11 cellular contexts compared by ENCODE assay signal in genomic region chr11:18578975-18579598, GRCh38. TPM values are rescaled to one million over a fixed set of nuclear protein-coding genes. Genes with fewer than 3 reads are reported as not detected.
DNase-seq lines count a peak whose midpoint lies in the region; ATAC-seq, FAIRE-seq and TF ChIP-seq lines count a peak whose summit lies in the region.
"Had no signal": no experiment of that assay in that cellular context is flagged by ENCODE, and none has a peak within 500 bp of the region (broad histone marks: within the 10 kb centered on the region; RNA-seq: fewer than 3 reads in every experiment).

No MANE protein-coding gene starts in this region.

- H3K36me3 ChIP-seq in breast epithelium (no peaks in the 10 kb centered on the region), K562 (ENCODE audit: control insufficient read depth, insufficient read depth, low read length) (peaks cover 14% of the 10 kb centered on the region; the same call in 1 of the 3 replicates)

- no peaks in the 10 kb centered on the region for H4K20me1 ChIP-seq in K562 (replicated peaks; ENCODE audit: control insufficient read depth, insufficient read depth, low read length)

- no peak overlapping the region for H3K4me3 Mint-ChIP-seq in MCF 10A (ENCODE audit: unreplicated experiment)
- H3K4me3 Mint-ChIP-seq: activated B cell treated with CpG ODN at 0.5 μM for 24 hours had no signal

- 42% methylated on average over 14 of the region's 14 CpGs for WGBS in K562 (ENCODE audit: insufficient coverage, low coverage, missing lambda C conversion rate)

- no peak overlapping the region for H2AFZ ChIP-seq in K562 (ENCODE audit: low read depth, low read length)

- H3K9me1 ChIP-seq in K562 (ENCODE audit: control insufficient read depth, insufficient read depth, low read length), result no peaks in the 10 kb centered on the region

- peak overlapping the region; percentile 33; the same call in 1 of the 2 replicates for H3K4me2 ChIP-seq in K562 (ENCODE audit: insufficient read depth, low read length)
- H3K4me2 ChIP-seq: BLaER1 treated with 17β-estradiol and CSF1 and Interleukin-3, amounts not matched to agents 10 nM and 100 nM had no signal

- TF ChIP-seq CTCF in breast epithelium (IDR thresholded peaks at IDR 0.05), result no peak
- no peak for TF ChIP-seq CTCF in MCF 10A (IDR thresholded peaks at IDR 0.05; ENCODE audit: unreplicated experiment)
- no peak for TF ChIP-seq CTCF in K562 (IDR thresholded peaks at IDR 0.05 in 2 of 3, conservative IDR thresholded peaks at IDR 0.05 in 1 of 3; ENCODE audit: insufficient read depth in 2 of 3, low read depth in 1 of 3, low read length in 3 of 3)
- no peak for TF ChIP-seq CTCF in omental fat pad (IDR thresholded peaks at IDR 0.05)

- intact Hi-C loops in breast epithelium (cut with DNase I; ENCODE audit: low total_unique reads), result no loop called here
- intact Hi-C loops in MCF 10A (cut with micrococcal nuclease), result no loop called here
- intact Hi-C loops in K562 (cut with micrococcal nuclease), result no loop called here

- H3K4me3 ChIP-seq in breast epithelium (peak overlapping the region in 1 of 3 donors; percentile 2), K562 (no peak overlapping the region)
- H3K4me3 ChIP-seq: BLaER1 treated with 17β-estradiol and CSF1 and Interleukin-3, amounts not matched to agents 10 nM and 100 nM had no signal

- peak; percentile 65 for TF ChIP-seq EP300 in K562 (IDR thresholded peaks at IDR 0.05; ENCODE audit: low read length)

- no peaks in the 10 kb centered on the region for H3K27me3 Mint-ChIP-seq in MCF 10A (ENCODE audit: insufficient read depth, unreplicated experiment)
- H3K27me3 Mint-ChIP-seq: activated B cell treated with CpG ODN at 0.5 μM for 24 hours had no signal

- H3K79me2 ChIP-seq in K562 (ENCODE audit: control insufficient read depth, insufficient read depth, low read length), result no peaks in the 10 kb centered on the region

- TF ChIP-seq POLR2A in breast epithelium (IDR thresholded peaks at IDR 0.05) (no peak), K562 (conservative IDR thresholded peaks at IDR 0.05) (no peak)

- no peak for FAIRE-seq in K562 (lab: Jason Lieb, UNC)

- no peaks in the 10 kb centered on the region for H3K27me3 ChIP-seq in breast epithelium
- H3K27me3 ChIP-seq in K562 (ENCODE audit: control insufficient read depth in 2 of 2, insufficient read depth in 2 of 2, low read length in 2 of 2), result no peaks in the 10 kb centered on the region
- H3K27me3 ChIP-seq: BLaER1 treated with 17β-estradiol and CSF1 and Interleukin-3, amounts not matched to agents 10 nM and 100 nM had no signal

- H3K4me1 ChIP-seq in breast epithelium (no peaks in the 10 kb centered on the region), K562 (replicated peaks in 1 of 2; ENCODE audit: control insufficient read depth in 2 of 2, insufficient read depth in 2 of 2, low read length in 2 of 2) (peaks cover 0 to 6% of the 10 kb centered on the region in 2 experiments; a peak in 4 of 5 replicates)

- no peaks in the 10 kb centered on the region for H3K4me1 Mint-ChIP-seq in MCF 10A (ENCODE audit: insufficient read depth, unreplicated experiment)
- H3K4me1 Mint-ChIP-seq: activated B cell treated with CpG ODN at 0.5 μM for 24 hours had no signal

- H3K27ac Mint-ChIP-seq in MCF 10A (ENCODE audit: low read depth, unreplicated experiment), result no peak overlapping the region
- H3K27ac Mint-ChIP-seq: activated B cell treated with CpG ODN at 0.5 μM for 24 hours had no signal

- CTCF ChIA-PET in MCF 10A (lab: Yijun Ruan, JAX), result interaction anchor here (1.1 to 2.1 kb wide), 5 partner anchors 10 to 152 kb away, joined by 3 to 7 read pairs (median 3); partner anchors contain the start of gene UEVLD
- CTCF ChIA-PET in K562 (lab: Yijun Ruan, JAX; ENCODE audit: low intra/inter-chr PET ratio), result interaction anchor here (0.5 kb wide), 1 partner anchor 638 kb away, joined by 3 read pairs; no protein-coding TSS in a partner anchor

- DNase-seq in breast epithelium (ENCODE audit: low spot score in 2 of 2), result no peak
- no peak for DNase-seq in MCF 10A (ENCODE audit: unreplicated experiment)
- peak in 2 of 4 experiments; percentile 20 to 34 for DNase-seq in K562 (ENCODE audit: extremely low read depth in 1 of 4, low spot score in 3 of 4)
- DNase-seq in T1000 (lab: John Stamatoyannopoulos, UW), result no peak
- DNase-seq in caudate nucleus (lab: John Stamatoyannopoulos, UW), result no peak
- no peak for DNase-seq in omental fat pad (ENCODE audit: low spot score)
- no peak for DNase-seq in NOMO-1 (lab: John Stamatoyannopoulos, UW; ENCODE audit: unreplicated experiment in 2 of 2)
- DNase-seq: activated B cell treated with CpG ODN at 0.5 μM for 24 hours, NCI-H1105 had no signal

- ATAC-seq in HG03378 (IDR thresholded peaks at IDR 0.05; ENCODE audit: unreplicated experiment) (peak; percentile 64), K562 (peak; percentile 65), omental fat pad (ENCODE audit: low FRiP score) (no peak)

- BruUV-seq in MCF 10A (replicated peaks; lab: Mats Ljungman, UMichigan) (no TSS peak), K562 (replicated peaks; lab: Mats Ljungman, UMichigan) (no TSS peak)

- H3K27ac ChIP-seq in breast epithelium, result peak overlapping the region; percentile 35 to 62
- H3K27ac ChIP-seq in K562 (ENCODE audit: extremely low read depth, low read depth, low read length), result peak overlapping the region; percentile 37; the same call in 2 of the 3 replicates
- H3K27ac ChIP-seq in caudate nucleus (ENCODE audit: low read depth, low read length), result no peak overlapping the region
- H3K27ac ChIP-seq: BLaER1 treated with 17β-estradiol and CSF1 and Interleukin-3, amounts not matched to agents 10 nM and 100 nM had no signal

- TF ChIP-seq RAD21 in K562 (CRISPR knock-in tag; conservative IDR thresholded peaks at IDR 0.05 in 1 of 2, IDR thresholded peaks at IDR 0.05 in 1 of 2), result no peak

- H3K9me3 Mint-ChIP-seq in MCF 10A (ENCODE audit: unreplicated experiment), result no peaks in the 10 kb centered on the region
- H3K9me3 Mint-ChIP-seq: activated B cell treated with CpG ODN at 0.5 μM for 24 hours had no signal

- in situ Hi-C loops in K562 (cut with MboI), result no loop called here

- H3K9me3 ChIP-seq in breast epithelium (no peaks in the 10 kb centered on the region), K562 (replicated peaks; ENCODE audit: control insufficient read depth, insufficient read depth, low read depth, low read length) (no peaks in the 10 kb centered on the region)
- H3K9me3 ChIP-seq: BLaER1 treated with 17β-estradiol and CSF1 and Interleukin-3, amounts not matched to agents 10 nM and 100 nM had no signal

- no peak overlapping the region for H3K9ac ChIP-seq in K562 (ENCODE audit: insufficient read depth in 1 of 2, low read depth in 2 of 2, low read length in 2 of 2)
- H3K9ac ChIP-seq: BLaER1 treated with 17β-estradiol and CSF1 and Interleukin-3, amounts not matched to agents 10 nM and 100 nM had no signal

- H3K36me3 Mint-ChIP-seq in MCF 10A (ENCODE audit: insufficient read depth, unreplicated experiment), result peaks cover 40% of the 10 kb centered on the region

- POLR2A ChIA-PET in MCF 10A (lab: Yijun Ruan, JAX), result interaction anchor here (0.7 to 1.6 kb wide), 3 partner anchors 9 to 55 kb away, joined by 4 to 9 read pairs (median 4); partner anchors contain the start of genes SPTY2D1 and UEVLD
- POLR2A ChIA-PET in K562 (lab: Yijun Ruan, JAX), result interaction anchor here (0.6 to 2.0 kb wide), 3 partner anchors 8 to 11 kb away, joined by 3 to 9 read pairs (median 3); no protein-coding TSS in a partner anchor

RNA-seq across cellular contexts. Expression of gene UEVLD, which starts 9.4 kb away (rescaled TPM):
- total RNA-seq in breast epithelium, result 10 to 100 TPM; 28.5 to 54.4 (median 28.8) TPM
- 22.8 and 24.8 TPM in 2 replicates for total RNA-seq in MCF 10A (2022)
- total RNA-seq in K562 (2011; cell fraction: chromatin; rRNA removed; ENCODE audit: low replicate concordance), result 7.7 and 12.6 TPM in 2 replicates
- 4.0 and 7.6 TPM in 2 replicates for total RNA-seq in K562 (2011; cell fraction: nucleolus; rRNA removed)
- 9.5 and 15.5 TPM in 2 replicates for total RNA-seq in K562 (2011; cell fraction: nucleoplasm; rRNA removed)
- 5.5 and 6.2 TPM in 2 replicates for total RNA-seq in K562 (2014; rRNA removed)
- total RNA-seq in K562 (2014; rRNA removed; fragmentation: Illumina TruSeq; extraction: Trizol), result 12.6 and 15.1 TPM in 2 replicates
- total RNA-seq in K562 (2015; rRNA removed; fragmentation: Illumina TruSeq; extraction: Trizol), result 10.8 and 12.0 TPM in 2 replicates
- 7.2 and 8.4 TPM in 2 replicates for total RNA-seq in K562 (2021)
- polyA plus RNA-seq in K562 (2011; rRNA removed), result 7.8 and 11.9 TPM in 2 replicates
- polyA plus RNA-seq in K562 (2011; cell fraction: cytosol; rRNA removed), result 3.6 and 5.7 TPM in 2 replicates
- polyA plus RNA-seq in K562 (2011; cell fraction: nucleus; rRNA removed), result 3.3 and 3.7 TPM in 2 replicates
- 7.3 and 10.7 TPM in 2 replicates for polyA plus RNA-seq in K562 (2012)
- 8.7 and 9.6 TPM in 2 replicates for polyA plus RNA-seq in K562 (2014; fragmentation: Illumina TruSeq; extraction: Trizol)
- 1 to 10 TPM; 6.3 to 7.4 TPM for polyA plus RNA-seq in K562 (2014; fragmentation: Nextera tagmentation; extraction: Ambion mirVana)
- 4.7 and 8.0 TPM in 2 replicates for polyA plus RNA-seq in K562 (2014; rRNA removed)
- 14.2 and 15.7 TPM in 2 replicates for polyA minus RNA-seq in K562 (2011; rRNA and poly(A)+ RNA removed)
- 2.7 and 3.8 TPM in 2 replicates for polyA minus RNA-seq in K562 (2011; cell fraction: cytosol; rRNA and poly(A)+ RNA removed)
- polyA minus RNA-seq in K562 (2011; cell fraction: nucleus; rRNA and poly(A)+ RNA removed), result 3.5 and 8.9 TPM in 2 replicates
- total RNA-seq in omental fat pad, result 10 to 100 TPM; 23.1 to 46.5 (median 31.2) TPM

RNA-seq across cellular contexts. Expression of gene MISFA, which starts 20.5 kb away (rescaled TPM):
- total RNA-seq in breast epithelium, result 1 to 10 TPM in 2 of 3 donors, not detected in 1; 2.6 TPM
- total RNA-seq in MCF 10A (2022), result 2.4 and 4.0 TPM in 2 replicates
- total RNA-seq in K562 (2011; cell fraction: chromatin; rRNA removed; ENCODE audit: low replicate concordance), result 3.2 and 9.1 TPM in 2 replicates
- total RNA-seq in K562 (2011; cell fraction: nucleolus; rRNA removed), result 2.3 and 2.5 TPM in 2 replicates
- 4.2 and 6.8 TPM in 2 replicates for total RNA-seq in K562 (2011; cell fraction: nucleoplasm; rRNA removed)
- total RNA-seq in K562 (2014; rRNA removed), result 2.7 and 6.3 TPM in 2 replicates
- total RNA-seq in K562 (2014; rRNA removed; fragmentation: Illumina TruSeq; extraction: Trizol), result 1.9 and 3.2 TPM in 2 replicates
- 4.4 and 5.2 TPM in 2 replicates for total RNA-seq in K562 (2015; rRNA removed; fragmentation: Illumina TruSeq; extraction: Trizol)
- total RNA-seq in K562 (2021), result 4.7 and 6.3 TPM in 2 replicates
- 3.4 and 3.6 TPM in 2 replicates for polyA plus RNA-seq in K562 (2011; rRNA removed)
- polyA plus RNA-seq in K562 (2011; cell fraction: cytosol; rRNA removed), result 0.70 and 1.7 TPM in 2 replicates
- polyA plus RNA-seq in K562 (2011; cell fraction: nucleus; rRNA removed), result 1.4 and 1.7 TPM in 2 replicates
- polyA plus RNA-seq in K562 (2012), result 2.4 and 4.3 TPM in 2 replicates
- 1.6 TPM in 2 replicates for polyA plus RNA-seq in K562 (2014; fragmentation: Illumina TruSeq; extraction: Trizol)
- 1 to 10 TPM; 4.1 to 5.2 TPM for polyA plus RNA-seq in K562 (2014; fragmentation: Nextera tagmentation; extraction: Ambion mirVana)
- polyA plus RNA-seq in K562 (2014; rRNA removed), result 1.1 and 1.9 TPM in 2 replicates
- polyA minus RNA-seq in K562 (2011; rRNA and poly(A)+ RNA removed), result 0.81 and 1.2 TPM in 2 replicates
- not detected in 2 replicates for polyA minus RNA-seq in K562 (2011; cell fraction: cytosol; rRNA and poly(A)+ RNA removed)
- polyA minus RNA-seq in K562 (2011; cell fraction: nucleus; rRNA and poly(A)+ RNA removed), result 2.6 and 5.1 TPM in 2 replicates
- total RNA-seq in omental fat pad, result 1 to 10 TPM in 1 of 4 donors, under 1 TPM in 1, not detected in 2; 0.36 to 1.8 TPM

RNA-seq across cellular contexts. Expression of gene TSG101, which starts 52.3 kb away (rescaled TPM):
- total RNA-seq in breast epithelium (100 to 1,000 TPM in 1 of 3 donors, 10 to 100 TPM in 2; 66.5 to 114 (median 72.8) TPM), MCF 10A (2022) (70.8 and 78.4 TPM in 2 replicates), K562 (2014; rRNA removed) (60.0 and 78.1 TPM in 2 replicates), K562 (2014; rRNA removed; fragmentation: Illumina TruSeq; extraction: Trizol) (51.8 and 53.1 TPM in 2 replicates), K562 (2015; rRNA removed; fragmentation: Illumina TruSeq; extraction: Trizol) (67.8 and 71.0 TPM in 2 replicates), K562 (2021) (43.5 and 46.7 TPM in 2 replicates), omental fat pad (100 to 1,000 TPM in 2 of 4 donors, 10 to 100 TPM in 2; 56.6 to 112 (median 96.7) TPM)
- total RNA-seq in K562 (2011; cell fraction: chromatin; rRNA removed; ENCODE audit: low replicate concordance), result 26.5 and 34.7 TPM in 2 replicates
- total RNA-seq in K562 (2011; cell fraction: nucleolus; rRNA removed), result 17.3 and 20.5 TPM in 2 replicates
- 22.3 and 32.9 TPM in 2 replicates for total RNA-seq in K562 (2011; cell fraction: nucleoplasm; rRNA removed)
- polyA plus RNA-seq in K562 (2011; rRNA removed) (124 and 141 TPM in 2 replicates), K562 (2014; fragmentation: Illumina TruSeq; extraction: Trizol) (138 and 169 TPM in 2 replicates), K562 (2014; fragmentation: Nextera tagmentation; extraction: Ambion mirVana) (10 to 100 TPM; 24.6 to 30.0 TPM), K562 (2014; rRNA removed) (71.5 and 79.6 TPM in 2 replicates)
- 204 and 229 TPM in 2 replicates for polyA plus RNA-seq in K562 (2011; cell fraction: cytosol; rRNA removed)
- 54.0 and 64.0 TPM in 2 replicates for polyA plus RNA-seq in K562 (2011; cell fraction: nucleus; rRNA removed)
- 47.6 and 122 TPM in 2 replicates for polyA plus RNA-seq in K562 (2012)
- 73.2 and 73.6 TPM in 2 replicates for polyA minus RNA-seq in K562 (2011; rRNA and poly(A)+ RNA removed)
- 57.9 and 64.6 TPM in 2 replicates for polyA minus RNA-seq in K562 (2011; cell fraction: cytosol; rRNA and poly(A)+ RNA removed)
- polyA minus RNA-seq in K562 (2011; cell fraction: nucleus; rRNA and poly(A)+ RNA removed), result 10.6 and 21.5 TPM in 2 replicates

RNA-seq across cellular contexts. Expression of gene SPTY2D1, which starts 55.1 kb away (rescaled TPM):
- 10 to 100 TPM; 19.5 to 30.6 (median 27.5) TPM for total RNA-seq in breast epithelium
- 26.8 and 30.2 TPM in 2 replicates for total RNA-seq in MCF 10A (2022)
- total RNA-seq in K562 (2011; cell fraction: chromatin; rRNA removed; ENCODE audit: low replicate concordance), result 10.4 and 22.3 TPM in 2 replicates
- total RNA-seq in K562 (2011; cell fraction: nucleolus; rRNA removed), result 5.5 TPM in 2 replicates
- 8.7 and 13.4 TPM in 2 replicates for total RNA-seq in K562 (2011; cell fraction: nucleoplasm; rRNA removed)
- 11.1 and 16.0 TPM in 2 replicates for total RNA-seq in K562 (2014; rRNA removed)
- total RNA-seq in K562 (2014; rRNA removed; fragmentation: Illumina TruSeq; extraction: Trizol), result 17.8 and 20.6 TPM in 2 replicates
- total RNA-seq in K562 (2015; rRNA removed; fragmentation: Illumina TruSeq; extraction: Trizol), result 19.3 and 20.0 TPM in 2 replicates
- total RNA-seq in K562 (2021), result 11.4 and 12.9 TPM in 2 replicates
- 12.4 and 12.5 TPM in 2 replicates for polyA plus RNA-seq in K562 (2011; rRNA removed)
- 9.7 and 13.1 TPM in 2 replicates for polyA plus RNA-seq in K562 (2011; cell fraction: cytosol; rRNA removed)
- polyA plus RNA-seq in K562 (2011; cell fraction: nucleus; rRNA removed), result 3.7 and 4.0 TPM in 2 replicates
- polyA plus RNA-seq in K562 (2012), result 7.3 and 7.7 TPM in 2 replicates
- polyA plus RNA-seq in K562 (2014; fragmentation: Illumina TruSeq; extraction: Trizol), result 17.7 and 32.1 TPM in 2 replicates
- 1 to 10 TPM; 3.2 to 6.1 TPM for polyA plus RNA-seq in K562 (2014; fragmentation: Nextera tagmentation; extraction: Ambion mirVana)
- polyA plus RNA-seq in K562 (2014; rRNA removed), result 7.6 and 8.3 TPM in 2 replicates
- polyA minus RNA-seq in K562 (2011; rRNA and poly(A)+ RNA removed), result 16.1 and 16.8 TPM in 2 replicates
- polyA minus RNA-seq in K562 (2011; cell fraction: cytosol; rRNA and poly(A)+ RNA removed), result 9.6 and 10.6 TPM in 2 replicates
- polyA minus RNA-seq in K562 (2011; cell fraction: nucleus; rRNA and poly(A)+ RNA removed), result 3.2 and 7.1 TPM in 2 replicates
- total RNA-seq in omental fat pad, result 10 to 100 TPM; 15.9 to 40.7 (median 28.0) TPM
